8 cellular contexts compared by ENCODE assay signal in genomic region chr1:111755321-111756123, GRCh38. TPM values are rescaled to one million over a fixed set of nuclear protein-coding genes. Genes with fewer than 3 reads are reported as not detected.
DNase-seq lines count a peak whose midpoint lies in the region; ATAC-seq and TF ChIP-seq lines count a peak whose summit lies in the region.

TSS of gene DDX20 (plus strand) at chr1:111755901. CDS start at chr1:111755925, 24 bp downstream.

- H3K27ac ChIP-seq in caudate nucleus (ENCODE audit: low read depth, low read length) = peak within 1 kb of the TSS; percentile 88

- in situ Hi-C loops in GM18951 (cut with MboI; ENCODE audit: low sequenced_read_pairs, unreplicated experiment) = loop anchor here (10.0 to 25.0 kb wide), 2 partner anchors 281 to 518 kb away; partner anchors contain the start of genes C1orf162 and CHI3L2

- H3K27ac Mint-ChIP-seq in activated B cell treated with CpG ODN at 0.5 μM for 24 hours = peak within 1 kb of the TSS; percentile 96

- peak; percentile 92 for DNase-seq in AG09319 (ENCODE audit: extremely low read depth, low read depth)
- peak; percentile 96 for DNase-seq in NCI-H226
- DNase-seq in activated B cell treated with CpG ODN at 0.5 μM for 24 hours = peak; percentile 94
- peak in 60 of 61 donors; percentile 67 to 97 (median 87) for DNase-seq in caudate nucleus (lab: John Stamatoyannopoulos, UW)
- peak; percentile 98 for DNase-seq in iris pigment epithelial cell (ENCODE audit: low read depth)
- peak; percentile 89 for DNase-seq in stimulated activated CD4-positive, alpha-beta T cell treated with anti-CD3 and anti-CD28 coated beads, Interleukin-12 subunit alpha, Interleukin-12 subunit beta, amount 100 ng/mL, for 4 hours

- TF ChIP-seq POLR2A in GM18951 (IDR thresholded peaks at IDR 0.05; ENCODE audit: extremely low read depth, insufficient read depth, insufficient read length) = peak; percentile 83

- H3K36me3 Mint-ChIP-seq in activated B cell treated with CpG ODN at 0.5 μM for 24 hours (ENCODE audit: low read depth) = peaks cover 36% of the 10 kb centered on the region

- CTCF ChIA-PET in activated B cell treated with CpG ODN at 0.5 μM for 24 hours (lab: Charles Lee) = interaction anchor here (0.6 to 3.6 kb wide), 9 partner anchors 12 to 275 kb away, joined by 3 to 18 read pairs (median 5); no protein-coding TSS in a partner anchor

- TF ChIP-seq CTCF in AG09319 (IDR thresholded peaks at IDR 0.05; ENCODE audit: low read depth, low read length) = peak; percentile 75
- peak; percentile 55 for TF ChIP-seq CTCF in activated B cell treated with CpG ODN at 0.5 μM for 24 hours (IDR thresholded peaks at IDR 0.05)

- POLR2A ChIA-PET in activated B cell treated with CpG ODN at 0.5 μM for 24 hours (lab: Charles Lee) = interaction anchor here (0.6 to 2.9 kb wide), 16 partner anchors 12 to 791 kb away, joined by 3 to 30 read pairs (median 5); partner anchors contain the start of genes ADORA3, INKA2, LRIF1 and TMIGD3

- peak within 1 kb of the TSS; percentile 97 for H3K4me3 Mint-ChIP-seq in activated B cell treated with CpG ODN at 0.5 μM for 24 hours

- ATAC-seq in HG03196 (IDR thresholded peaks at IDR 0.05; ENCODE audit: unreplicated experiment) (peak; percentile 86), activated B cell treated with CpG ODN at 0.5 μM for 24 hours (ENCODE audit: low read depth) (peak; percentile 89)

- H3K4me1 Mint-ChIP-seq in activated B cell treated with CpG ODN at 0.5 μM for 24 hours = peaks cover 30% of the 10 kb centered on the region

- intact Hi-C loops in activated B cell treated with CpG ODN at 0.5 μM for 24 hours (cut with micrococcal nuclease) = loop anchor here (1.0 to 5.0 kb wide), 12 partner anchors 8 to 793 kb away; partner anchors contain the start of genes ATP5PB, DENND2D, INKA2 and LRIF1

- no peaks in the 10 kb centered on the region for H3K27me3 Mint-ChIP-seq in activated B cell treated with CpG ODN at 0.5 μM for 24 hours

- H3K9me3 Mint-ChIP-seq in activated B cell treated with CpG ODN at 0.5 μM for 24 hours = no peaks in the 10 kb centered on the region

RNA-seq across cellular contexts. Expression of gene DDX20, which starts in this region (rescaled TPM):
- 21.5 and 22.4 TPM in 2 replicates for total RNA-seq in activated B cell treated with CpG ODN at 0.5 μM for 24 hours

Comparison
In these comparisons a context has a peak if more than half of its experiments do, and no peak if none do; other contexts are left out.
1. Peak in every context shown above with its lines: DNase-seq, ATAC-seq and H3K27ac ChIP-seq.